18 cellular contexts compared by ENCODE assay signal in the genomic region with DNA sequence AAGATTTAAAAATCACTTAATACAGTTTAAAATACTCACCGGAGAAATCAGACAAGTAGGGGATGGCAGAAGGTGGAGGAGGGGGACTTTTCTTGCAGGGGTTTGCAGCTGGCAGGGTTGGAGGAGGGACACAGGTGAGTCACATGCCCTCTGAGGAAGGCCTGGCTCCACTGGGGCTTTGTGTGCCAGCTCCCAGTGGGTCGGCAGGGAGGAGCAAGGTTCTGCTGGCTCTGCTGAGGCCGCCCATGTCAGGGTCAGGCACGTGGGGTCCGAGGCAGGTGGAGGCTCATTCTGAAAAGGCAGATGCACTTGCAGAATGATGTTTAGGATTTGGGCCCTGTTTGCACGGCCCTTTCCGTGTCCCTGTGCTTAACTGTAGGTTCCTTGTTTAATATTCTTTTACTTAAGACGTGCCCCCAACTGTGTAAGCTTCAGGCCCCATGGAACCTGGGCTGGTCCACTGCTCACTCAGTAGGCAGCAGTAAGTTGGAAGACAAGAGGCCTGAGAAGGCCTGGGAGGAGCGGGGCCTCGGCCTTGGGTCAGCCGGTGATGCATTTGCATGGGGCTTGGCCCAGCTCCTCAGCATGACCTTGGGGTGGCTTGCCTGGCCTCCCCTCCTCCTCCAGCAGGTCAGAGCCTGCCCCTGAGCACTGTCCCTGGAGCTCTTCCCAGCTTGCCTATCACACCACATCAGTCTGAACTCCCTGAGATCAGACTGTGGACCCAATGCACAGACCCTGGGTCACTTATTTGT.
DNase-seq lines count a peak whose midpoint lies in the region; ATAC-seq, FAIRE-seq and TF ChIP-seq lines count a peak whose summit lies in the region.
"Had no signal": no experiment of that assay in that cellular context is flagged by ENCODE, and none has a peak within 500 bp of the region (broad histone marks: within the 10 kb centered on the region; RNA-seq: fewer than 3 reads in every experiment).

No MANE protein-coding gene starts in this region.

- H3K4me3 Mint-ChIP-seq in chondrocyte (ENCODE audit: unreplicated experiment): no peak overlapping the region
- H3K4me3 Mint-ChIP-seq: CD4-positive, alpha-beta memory T cell; HFFc6 had no signal

- H3K4ac ChIP-seq in neuronal stem cell (ENCODE audit: low read length): no peak overlapping the region

- H3K18ac ChIP-seq in neuronal stem cell (ENCODE audit: low read length): peak overlapping the region; percentile 0

- POLR2A ChIA-PET in RWPE1 (lab: Yijun Ruan, JAX; ENCODE audit: low non-redundant PET): no interaction called here

- intact Hi-C loops in testis (cut with DNase I; ENCODE audit: low total_unique reads): no loop called here

- H3K23ac ChIP-seq in neuronal stem cell (ENCODE audit: low read depth, low read length, poor library complexity): no peak overlapping the region

- WGBS in neuronal stem cell (ENCODE audit: extremely low coverage in 2 of 2, insufficient read length in 2 of 2, insufficient replicate concordance in 1 of 2), 2 donors: no CpG with 5 or more reads among the region's 11 CpGs
- whole genome bisulfite sequencing in testis, 2 donors: 55 to 56% methylated on average over 10 to 11 of the region's 11 CpGs

- H2BK12ac ChIP-seq in neuronal stem cell (ENCODE audit: low read length): no peak overlapping the region

- H3K9ac ChIP-seq in neuronal stem cell (ENCODE audit: low read depth, low read length, poor library complexity): no peak overlapping the region

- H3K4me3 ChIP-seq in neuronal stem cell (ENCODE audit: low read length in 2 of 2): no peak overlapping the region
- H3K4me3 ChIP-seq in testis: no peak overlapping the region
- H3K4me3 ChIP-seq: A549 had no signal

- peak overlapping the region; percentile 52 for H4K8ac ChIP-seq in neuronal stem cell (ENCODE audit: low read depth, low read length)

- no peaks in the 10 kb centered on the region for H3K27me3 ChIP-seq in neuronal stem cell (ENCODE audit: control insufficient read depth in 3 of 3, insufficient read depth in 3 of 3, low read depth in 1 of 3, low read length in 3 of 3)
- no peaks in the 10 kb centered on the region for H3K27me3 ChIP-seq in testis
- H3K27me3 ChIP-seq: BE2C had no signal

- no peak overlapping the region for H2AK5ac ChIP-seq in neuronal stem cell (ENCODE audit: low read depth, low read length)

- CTCF ChIA-PET in RWPE1 (lab: Yijun Ruan, JAX): no interaction called here

- H3K27ac ChIP-seq in RWPE1 (0 out of 2 replicates have a peak overlapping the region, but pooled peaks have one; percentile 6), neuronal stem cell (replicated peaks; ENCODE audit: low read length) (no peak overlapping the region), testis (no peak overlapping the region)
- H3K27ac ChIP-seq: C4-2B had no signal

- no peak overlapping the region for H3K14ac ChIP-seq in neuronal stem cell (ENCODE audit: low read length)

- DNase-seq in RWPE1 (ENCODE audit: low spot score) (no peak), chondrocyte (ENCODE audit: low spot score) (peak; percentile 85), neuronal stem cell (ENCODE audit: low spot score) (no peak), testis (peak; percentile 76), urothelium cell line (ENCODE audit: low spot score) (no peak)
- no peak for DNase-seq in activated naive CD4-positive, alpha-beta T cell (lab: John Stamatoyannopoulos, UW)
- DNase-seq: BE2C; CD4-positive, alpha-beta memory T cell; DMS79 treated with DMSO at 0.1 percent for 48 hours; EL; GOT3; HCEC 1CT; HFFc6 had no signal

- FAIRE-seq in urothelium cell line (lab: Jason Lieb, UNC): no peak
- FAIRE-seq: A549, G401.6, GM12891 had no signal

- no peak overlapping the region for H2BK5ac ChIP-seq in neuronal stem cell (ENCODE audit: low read length)

- peak overlapping the region; percentile 36 for H3K27ac Mint-ChIP-seq in chondrocyte (ENCODE audit: unreplicated experiment)
- H3K27ac Mint-ChIP-seq: CD4-positive, alpha-beta memory T cell; HFFc6 had no signal

- ATAC-seq in HG03457 (IDR thresholded peaks at IDR 0.05; ENCODE audit: unreplicated experiment): no peak

- H3K4me1 ChIP-seq in neuronal stem cell (ENCODE audit: control insufficient read depth in 2 of 2, insufficient read depth in 1 of 2, low read depth in 1 of 2, low read length in 2 of 2): peaks cover 36 to 42% of the 10 kb centered on the region in 2 donors
- peaks cover 16% of the 10 kb centered on the region for H3K4me1 ChIP-seq in testis
- H3K4me1 ChIP-seq: BE2C had no signal

- H3K9me3 ChIP-seq in neuronal stem cell (replicated peaks in 1 of 2; ENCODE audit: control insufficient read depth in 2 of 2, insufficient read depth in 1 of 2, low read depth in 1 of 2, low read length in 2 of 2) (no peaks in the 10 kb centered on the region), testis (no peaks in the 10 kb centered on the region)
- H3K9me3 ChIP-seq: A549, BE2C had no signal

- no peaks in the 10 kb centered on the region for H3K9me3 Mint-ChIP-seq in chondrocyte (ENCODE audit: low read depth)
- H3K9me3 Mint-ChIP-seq: CD4-positive, alpha-beta memory T cell; HFFc6 had no signal

- H3K4me2 ChIP-seq in neuronal stem cell (ENCODE audit: insufficient read depth, low read length, poor library complexity, severe bottlenecking): no peak overlapping the region
- H3K4me2 ChIP-seq: A549 had no signal

- TF ChIP-seq CTCF in RWPE1 (conservative IDR thresholded peaks at IDR 0.05; ENCODE audit: low read depth) (no peak), chondrocyte (IDR thresholded peaks at IDR 0.05) (no peak), testis (IDR thresholded peaks at IDR 0.05) (no peak)

- H2AFZ ChIP-seq in neuronal stem cell (ENCODE audit: low read length): no peak overlapping the region

- H3K36me3 Mint-ChIP-seq in chondrocyte (ENCODE audit: low read depth): no peaks in the 10 kb centered on the region
- H3K36me3 Mint-ChIP-seq: CD4-positive, alpha-beta memory T cell had no signal

- H3K27me3 Mint-ChIP-seq in chondrocyte (ENCODE audit: low read depth): no peaks in the 10 kb centered on the region

- peak overlapping the region; percentile 6 for H4K91ac ChIP-seq in neuronal stem cell (ENCODE audit: low read depth, low read length, poor library complexity)

- no peak for TF ChIP-seq POLR2A in testis (IDR thresholded peaks at IDR 0.05)

- H3K79me1 ChIP-seq in neuronal stem cell (ENCODE audit: low read depth, low read length): peaks cover 25% of the 10 kb centered on the region

- H3K36me3 ChIP-seq in neuronal stem cell (replicated peaks in 1 of 2; ENCODE audit: control insufficient read depth in 2 of 2, insufficient read depth in 2 of 2, low read length in 2 of 2): peaks cover 0 to 11% of the 10 kb centered on the region in 2 donors
- H3K36me3 ChIP-seq in testis (ENCODE audit: low read depth, missing control alignments): no peaks in the 10 kb centered on the region
- H3K36me3 ChIP-seq: BE2C had no signal

- no peak overlapping the region for H2BK15ac ChIP-seq in neuronal stem cell (ENCODE audit: low read length)

- peaks cover 30% of the 10 kb centered on the region for H3K4me1 Mint-ChIP-seq in chondrocyte (ENCODE audit: low read depth)
- H3K4me1 Mint-ChIP-seq: CD4-positive, alpha-beta memory T cell had no signal

- no peak overlapping the region for H2BK120ac ChIP-seq in neuronal stem cell (ENCODE audit: low read depth, low read length)

Comparison
In these comparisons a context has a peak if more than half of its experiments do, and no peak if none do; other contexts are left out.
1. DNase-seq: peak in chondrocyte (single experiment) and testis (single experiment); none in RWPE1 (single experiment), neuronal stem cell (single experiment), activated naive CD4-positive, alpha-beta T cell (0 of 4) and urothelium cell line (single experiment).